ENCODE assay signal across 10 cellular contexts in the genomic region with DNA sequence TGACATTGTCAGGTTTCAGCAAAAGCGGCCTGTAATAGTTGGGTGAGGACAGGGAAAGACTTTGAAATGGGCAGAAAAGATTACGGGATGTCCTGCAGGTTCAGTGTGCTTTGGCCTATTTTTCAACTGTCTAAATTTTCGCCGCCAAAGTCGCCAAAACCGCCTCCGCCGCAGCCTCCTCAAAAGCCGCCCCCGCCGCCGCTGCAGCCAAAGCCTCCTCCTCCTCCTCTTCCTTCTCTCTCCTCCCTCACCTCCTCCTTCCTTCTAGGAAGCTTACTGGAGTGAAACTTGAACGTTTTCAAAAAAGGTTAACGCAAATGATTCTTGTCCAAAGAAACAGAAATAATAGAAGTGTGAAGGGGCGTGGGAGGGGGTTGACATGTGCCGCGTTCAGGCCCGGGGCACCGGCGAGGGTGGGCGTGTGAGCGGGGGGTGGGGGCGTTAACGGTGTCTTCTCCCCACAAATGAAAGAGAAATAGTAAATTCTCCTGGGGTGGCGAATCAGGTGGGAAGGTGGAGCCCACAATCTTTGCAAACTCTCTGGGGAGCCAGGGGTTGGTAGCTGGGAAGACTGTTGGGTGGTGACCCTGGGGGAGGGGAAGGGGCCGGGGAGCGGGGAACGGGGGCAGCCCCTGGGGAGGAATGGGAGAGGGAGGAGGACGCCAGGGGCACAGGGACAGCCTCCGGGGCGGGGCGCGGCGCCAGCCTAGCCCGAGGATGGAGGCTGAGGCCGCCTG. TPM values are rescaled to one million over a fixed set of nuclear protein-coding genes. Genes with fewer than 3 reads are reported as not detected.
A peak's percentile ranks its signal among the peaks of the same experiment; 100 is the strongest.
DNase-seq lines count a peak whose midpoint lies in the region; ATAC-seq and TF ChIP-seq lines count a peak whose summit lies in the region.
"Not testable (repeated sequence)": the region's sequence is repeated elsewhere in the genome, so short reads cannot be mapped to it uniquely, and the experiment has no call there.
"Had no signal": no experiment of that assay in that cellular context is flagged by ENCODE, and none has a peak within 500 bp of the region (broad histone marks: within the 10 kb centered on the region; RNA-seq: fewer than 3 reads in every experiment).

No MANE protein-coding gene starts in this region.

- peak; percentile 81 for DNase-seq in NB4 (ENCODE audit: low read depth)
- not testable (repeated sequence) for DNase-seq in activated CD4-positive, alpha-beta memory T cell treated with anti-CD3 and anti-CD28 coated beads, Interleukin-2, amount 10 ng/mL, durations not matched to agents 7 days and 5 days; heart left ventricle; naive thymus-derived CD4-positive, alpha-beta T cell; smooth muscle cell (lab: John Stamatoyannopoulos, UW; ENCODE audit: unreplicated experiment)
- peak; percentile 38 for DNase-seq in cerebellar cortex (ENCODE audit: low spot score)

- not testable (repeated sequence) for H2AFZ ChIP-seq in ACC112 (ENCODE audit: low read length, unreplicated experiment)
- peak overlapping the region; percentile 54 for H2AFZ ChIP-seq in smooth muscle cell (ENCODE audit: low read depth)

- not testable (repeated sequence) for H3K36me3 ChIP-seq in ACC112 (ENCODE audit: insufficient read depth, low read length); heart left ventricle; naive thymus-derived CD4-positive, alpha-beta T cell (ENCODE audit: control insufficient read depth in 2 of 3, insufficient read depth in 3 of 3, low read length in 3 of 3); smooth muscle cell (ENCODE audit: low read depth)

- 32 to 53% (median 43%) methylated on average over 24 to 27 of the region's 36 CpGs for WGBS in heart left ventricle, 4 donors
- 7% methylated on average over 20 of the region's 36 CpGs for WGBS in smooth muscle cell (ENCODE audit: low lambda C conversion rate)

- not testable (repeated sequence) for H3K9me3 ChIP-seq in heart left ventricle; naive thymus-derived CD4-positive, alpha-beta T cell (ENCODE audit: control insufficient read depth in 2 of 3, low read length in 3 of 3); smooth muscle cell (replicated peaks; ENCODE audit: low read depth)

- H4K20me1 ChIP-seq in smooth muscle cell (ENCODE audit: low read depth): not testable (repeated sequence)

- not testable (repeated sequence) for H3K27me3 ChIP-seq in ACC112 (ENCODE audit: insufficient read depth, low read length); heart left ventricle; naive thymus-derived CD4-positive, alpha-beta T cell (ENCODE audit: control insufficient read depth in 2 of 2, insufficient read depth in 2 of 2, low read length in 2 of 2); smooth muscle cell (ENCODE audit: low read depth)

- H3F3A ChIP-seq in smooth muscle cell (ENCODE audit: low read depth): peaks cover 16% of the 10 kb centered on the region

- CTCF ChIA-PET in activated CD4-positive, alpha-beta memory T cell treated with anti-CD3 and anti-CD28 coated beads, Interleukin-2, amount 10 ng/mL, durations not matched to agents 7 days and 5 days (lab: Charles Lee); naive thymus-derived CD4-positive, alpha-beta T cell (lab: Charles Lee): not testable (repeated sequence)

- not testable (repeated sequence) for ATAC-seq in heart left ventricle; naive thymus-derived CD4-positive, alpha-beta T cell

- H3K36me3 Mint-ChIP-seq in activated CD4-positive, alpha-beta memory T cell treated with anti-CD3 and anti-CD28 coated beads, Interleukin-2, amount 10 ng/mL, durations not matched to agents 7 days and 5 days (ENCODE audit: low read depth); naive thymus-derived CD4-positive, alpha-beta T cell: not testable (repeated sequence)

- TF ChIP-seq POLR2A in NB4 (IDR thresholded peaks at IDR 0.05; ENCODE audit: extremely low read depth, insufficient read length); heart left ventricle (IDR thresholded peaks at IDR 0.05): not testable (repeated sequence)

- peak overlapping the region; percentile 56 for H3K4me3 Mint-ChIP-seq in activated CD4-positive, alpha-beta memory T cell treated with anti-CD3 and anti-CD28 coated beads, Interleukin-2, amount 10 ng/mL, durations not matched to agents 7 days and 5 days
- peak overlapping the region; percentile 26 to 74 (median 70) for H3K4me3 Mint-ChIP-seq in naive thymus-derived CD4-positive, alpha-beta T cell

- POLR2A ChIA-PET in activated CD4-positive, alpha-beta memory T cell treated with anti-CD3 and anti-CD28 coated beads, Interleukin-2, amount 10 ng/mL, durations not matched to agents 7 days and 5 days (lab: Charles Lee); naive thymus-derived CD4-positive, alpha-beta T cell (lab: Charles Lee): not testable (repeated sequence)

- H3K4me1 ChIP-seq in ACC112 (ENCODE audit: control insufficient read depth, insufficient read depth, low read length, unreplicated experiment); naive thymus-derived CD4-positive, alpha-beta T cell (ENCODE audit: control insufficient read depth in 2 of 2, insufficient read depth in 2 of 2, low read length in 2 of 2); smooth muscle cell (ENCODE audit: low read depth): not testable (repeated sequence)
- H3K4me1 ChIP-seq in heart left ventricle: peaks cover 0 to 20% (median 8%) of the 10 kb centered on the region in 12 donors

- intact Hi-C loops in heart left ventricle (cut with DNase I); naive thymus-derived CD4-positive, alpha-beta T cell (cut with micrococcal nuclease): not testable (repeated sequence)

- peaks cover 34% of the 10 kb centered on the region for H3K27me3 Mint-ChIP-seq in activated CD4-positive, alpha-beta memory T cell treated with anti-CD3 and anti-CD28 coated beads, Interleukin-2, amount 10 ng/mL, durations not matched to agents 7 days and 5 days
- peaks cover 16 to 46% (median 19%) of the 10 kb centered on the region in 5 donors for H3K27me3 Mint-ChIP-seq in naive thymus-derived CD4-positive, alpha-beta T cell

- H3K4me3 ChIP-seq in ACC112 (ENCODE audit: low read depth, low read length): peak overlapping the region; percentile 75
- H3K4me3 ChIP-seq in GM12875 (ENCODE audit: low read depth, low read length): peak overlapping the region; percentile 66
- peak overlapping the region; percentile 29 for H3K4me3 ChIP-seq in NB4 (ENCODE audit: low read depth, low read length)
- peak overlapping the region in 11 of 12 donors; percentile 39 to 74 (median 63) for H3K4me3 ChIP-seq in heart left ventricle
- not testable (repeated sequence) for H3K4me3 ChIP-seq in naive thymus-derived CD4-positive, alpha-beta T cell (ENCODE audit: low read length)
- H3K4me3 ChIP-seq in smooth muscle cell: peak overlapping the region; percentile 71

- not testable (repeated sequence) for H3K27ac ChIP-seq in ACC112 (ENCODE audit: low read depth, low read length); naive thymus-derived CD4-positive, alpha-beta T cell (ENCODE audit: low read depth, low read length); smooth muscle cell (ENCODE audit: low read depth)
- peak overlapping the region in 1 of 12 donors; percentile 47 for H3K27ac ChIP-seq in heart left ventricle

- H3K9me3 Mint-ChIP-seq in activated CD4-positive, alpha-beta memory T cell treated with anti-CD3 and anti-CD28 coated beads, Interleukin-2, amount 10 ng/mL, durations not matched to agents 7 days and 5 days; naive thymus-derived CD4-positive, alpha-beta T cell: not testable (repeated sequence)

- TF ChIP-seq CTCF in GM12875 (IDR thresholded peaks at IDR 0.05; ENCODE audit: borderline replicate concordance, insufficient read depth, low read depth, low read length); NB4 (IDR thresholded peaks at IDR 0.05; ENCODE audit: low read depth, low read length); heart left ventricle (IDR thresholded peaks at IDR 0.05); smooth muscle cell (IDR thresholded peaks at IDR 0.05; ENCODE audit: borderline replicate concordance, insufficient read depth, poor library complexity, severe bottlenecking): not testable (repeated sequence)

- H3K4me1 Mint-ChIP-seq in activated CD4-positive, alpha-beta memory T cell treated with anti-CD3 and anti-CD28 coated beads, Interleukin-2, amount 10 ng/mL, durations not matched to agents 7 days and 5 days: not testable (repeated sequence)
- H3K4me1 Mint-ChIP-seq in naive thymus-derived CD4-positive, alpha-beta T cell: peaks cover 0 to 15% (median 9%) of the 10 kb centered on the region in 7 donors

- H3K79me2 ChIP-seq in ACC112 (ENCODE audit: control insufficient read depth, insufficient read depth, low read length, unreplicated experiment); smooth muscle cell (ENCODE audit: low read depth): not testable (repeated sequence)

- H3K27ac Mint-ChIP-seq in activated CD4-positive, alpha-beta memory T cell treated with anti-CD3 and anti-CD28 coated beads, Interleukin-2, amount 10 ng/mL, durations not matched to agents 7 days and 5 days; naive thymus-derived CD4-positive, alpha-beta T cell: not testable (repeated sequence)

- peak overlapping the region; percentile 98 for H3K4me2 ChIP-seq in smooth muscle cell

- H3K9ac ChIP-seq in smooth muscle cell (ENCODE audit: low read depth): not testable (repeated sequence)

RNA-seq across cellular contexts. Expression of a gene that starts 6.6 kb away (rescaled TPM):
- not detected for total RNA-seq in activated CD4-positive, alpha-beta memory T cell treated with anti-CD3 and anti-CD28 coated beads, Interleukin-2, amount 10 ng/mL, durations not matched to agents 7 days and 5 days
- total RNA-seq in heart left ventricle (1 to 10 TPM in 5 of 9 donors, under 1 TPM in 3, not detected in 1; 0.51 to 3.4 (median 1.4) TPM), smooth muscle cell (not detected in 2 replicates)
- polyA plus RNA-seq in heart left ventricle (1 to 10 TPM in 1 of 2 donors, not detected in 1; 2.8 TPM), smooth muscle cell (not detected in 2 replicates)
- not detected for total RNA-seq in naive thymus-derived CD4-positive, alpha-beta T cell
- polyA plus RNA-seq in naive thymus-derived CD4-positive, alpha-beta T cell: not detected
- total RNA-seq: A172 had no signal
- polyA plus RNA-seq: IgD-negative memory B cell had no signal
